ENCODE assay signal across 16 cellular contexts in the genomic region with DNA sequence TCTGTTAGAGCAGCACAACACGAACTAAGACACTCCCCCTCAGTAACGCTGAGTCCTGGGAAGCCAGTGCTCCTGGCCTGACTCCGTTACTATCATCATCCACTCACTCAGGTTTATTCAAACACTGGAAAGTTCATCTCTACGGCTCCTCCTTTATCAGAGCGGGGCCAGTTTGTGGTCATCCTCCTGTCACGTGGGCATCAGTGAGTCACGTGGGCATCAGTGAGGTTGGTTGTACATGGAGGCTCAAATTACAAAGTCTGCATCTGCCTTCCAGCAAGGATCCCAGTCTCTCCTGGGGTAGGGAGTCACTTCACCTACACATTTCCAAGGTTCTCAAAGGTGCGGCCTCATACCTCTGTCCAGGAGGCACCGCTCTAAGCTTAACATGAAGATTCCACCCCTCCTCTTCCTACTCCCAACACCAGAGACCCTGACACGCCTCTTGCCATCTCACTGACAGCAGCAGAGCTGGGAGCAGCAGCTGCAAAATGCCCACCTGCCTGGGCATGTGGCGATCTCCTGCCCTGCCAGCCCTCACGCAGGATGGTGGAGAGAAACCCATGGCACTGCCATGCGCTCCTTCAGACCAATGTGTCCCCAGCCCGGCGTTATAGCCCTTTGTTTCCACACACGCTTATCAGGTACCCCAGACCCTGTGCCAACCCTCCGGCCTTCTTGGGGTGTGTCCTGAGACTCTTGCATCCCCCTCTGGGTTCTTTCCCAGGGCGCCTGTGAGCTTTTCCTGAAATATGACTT.
A peak's percentile ranks its signal among the peaks of the same experiment; 100 is the strongest.
DNase-seq lines count a peak whose midpoint lies in the region; ATAC-seq, FAIRE-seq and TF ChIP-seq lines count a peak whose summit lies in the region.
"Had no signal": no experiment of that assay in that cellular context is flagged by ENCODE, and none has a peak within 500 bp of the region (broad histone marks: within the 10 kb centered on the region; RNA-seq: fewer than 3 reads in every experiment).

No MANE protein-coding gene starts in this region.

- no peak overlapping the region for H3K27ac ChIP-seq in BLaER1
- H3K27ac ChIP-seq: prostate gland, thoracic aorta had no signal

- no peaks in the 10 kb centered on the region for H3K9me3 ChIP-seq in BLaER1
- H3K9me3 ChIP-seq: prostate gland, thoracic aorta had no signal

- DNase-seq in H54 (ENCODE audit: insufficient read length, low spot score): peak; percentile 7
- DNase-seq in NCI-H748 treated with DMSO at 0.1 percent for 48 hours (lab: John Stamatoyannopoulos, UW): peak; percentile 26
- DNase-seq in fibroblast of mammary gland (ENCODE audit: low read depth): peak; percentile 32
- no peak for DNase-seq in germinal center (ENCODE audit: low spot score)
- no peak for DNase-seq in type B pancreatic cell (ENCODE audit: extremely low spot score, unreplicated experiment)
- no peak for DNase-seq in Kasumi-1 (lab: John Stamatoyannopoulos, UW)
- DNase-seq: activated B cell treated with CpG ODN at 0.5 μM for 24 hours; activated naive CD4-positive, alpha-beta T cell treated with anti-CD3 and anti-CD28 coated beads, Interleukin-2, amount 50 U/mL, for 16 hours; glutamatergic neuron; KG1; kidney glomerular epithelial cell; NCI-H1694 treated with DMSO at 0.1 percent for 48 hours had no signal

- no peak for TF ChIP-seq CTCF in fibroblast of mammary gland (conservative IDR thresholded peaks at IDR 0.05; ENCODE audit: control insufficient read depth, insufficient read depth, low read depth, low read length)
- no peak for TF ChIP-seq CTCF in type B pancreatic cell (conservative IDR thresholded peaks at IDR 0.05)

- no peak for TF ChIP-seq POLR2A in H54 (IDR thresholded peaks at IDR 0.05; ENCODE audit: low read depth, low read length)

- peak overlapping the region; percentile 63 for H3K4me2 ChIP-seq in BLaER1

- H3K4me3 Mint-ChIP-seq in type B pancreatic cell: no peak overlapping the region
- H3K4me3 Mint-ChIP-seq: activated B cell treated with CpG ODN at 0.5 μM for 24 hours had no signal

- no peaks in the 10 kb centered on the region for H4K20me1 ChIP-seq in BLaER1

- H3K27me3 Mint-ChIP-seq in type B pancreatic cell: no peaks in the 10 kb centered on the region
- H3K27me3 Mint-ChIP-seq: activated B cell treated with CpG ODN at 0.5 μM for 24 hours had no signal

- FAIRE-seq in H54 (lab: Jason Lieb, UNC): no peak

- H3K4me3 ChIP-seq in BLaER1: no peak overlapping the region
- H3K4me3 ChIP-seq in fibroblast of mammary gland (ENCODE audit: control insufficient read depth, low read depth, low read length): no peak overlapping the region
- H3K4me3 ChIP-seq: prostate gland, thoracic aorta had no signal

- peaks cover 10% of the 10 kb centered on the region for H3K4me1 Mint-ChIP-seq in type B pancreatic cell (ENCODE audit: unreplicated experiment)
- H3K4me1 Mint-ChIP-seq: activated B cell treated with CpG ODN at 0.5 μM for 24 hours had no signal

- no peaks in the 10 kb centered on the region for H3K27me3 ChIP-seq in BLaER1

- H3K9me3 Mint-ChIP-seq in type B pancreatic cell: no peaks in the 10 kb centered on the region
- H3K9me3 Mint-ChIP-seq: activated B cell treated with CpG ODN at 0.5 μM for 24 hours had no signal

- no peak overlapping the region for H3K9ac ChIP-seq in BLaER1

- no peaks in the 10 kb centered on the region for H3K36me3 Mint-ChIP-seq in type B pancreatic cell

- H3K4me1 ChIP-seq in BLaER1: peaks cover 31% of the 10 kb centered on the region
- H3K4me1 ChIP-seq: prostate gland had no signal

- no peak for ATAC-seq in activated CD4-positive, CD25-positive, alpha-beta regulatory T cell treated with anti-CD3 and anti-CD28 coated beads, Interleukin-2, amount 50 U/mL, for 24 hours

- H3K27ac Mint-ChIP-seq in type B pancreatic cell: no peak overlapping the region
- H3K27ac Mint-ChIP-seq: activated B cell treated with CpG ODN at 0.5 μM for 24 hours had no signal

- H3K36me3 ChIP-seq in BLaER1: no peaks in the 10 kb centered on the region
- H3K36me3 ChIP-seq: prostate gland, thoracic aorta had no signal

Comparison
In these comparisons a context has a peak if more than half of its experiments do, and no peak if none do; other contexts are left out.
1. DNase-seq: peak in H54 (single experiment), NCI-H748 treated with DMSO at 0.1 percent for 48 hours (single experiment) and fibroblast of mammary gland (single experiment); none in germinal center (single experiment), type B pancreatic cell (single experiment) and Kasumi-1 (0 of 2).